In genomic region chr4:53722110-53722509, GRCh38 we compare ENCODE assay signal across 22 cellular contexts.
"Had no signal": no experiment of that assay in that cellular context is flagged by ENCODE, and none has a peak within 500 bp of the region (broad histone marks: within the 10 kb centered on the region; RNA-seq: fewer than 3 reads in every experiment).

No MANE protein-coding gene starts in this region.

- H3K9me3 ChIP-seq: MG63, SK-N-SH had no signal

- ATAC-seq: Panc1, PC-3 had no signal

- H3K27me3 ChIP-seq: MG63 had no signal

- H3K4me3 ChIP-seq: MG63 had no signal

- H3K4me2 ChIP-seq: SK-N-SH had no signal

- H3K27ac ChIP-seq: RWPE1 had no signal

- H3K9ac ChIP-seq: SK-N-SH had no signal

- H3K36me3 ChIP-seq: MG63 had no signal

- DNase-seq: Karpas-422; KG1; MG63; NCI-H1092; NCI-H1105 treated with DMSO at 0.1 percent for 48 hours; NCI-H1417 treated with DMSO at 0.1 percent for 48 hours; NCI-H146; NCI-H1694 treated with DMSO at 0.1 percent for 48 hours; NCI-H1930; NCI-H2081; NCI-H2107; NCI-H2227 treated with DMSO at 0.1 percent for 48 hours; NCI-H524; NCI-H526 treated with DMSO at 0.1 percent for 48 hours; NCI-H748 treated with DMSO at 0.1 percent for 48 hours; NK-92 treated with Interleukin-12 subunit alpha and Interleukin-12 subunit beta, amount 100 ng/mL, for 24 hours; PC-3; SHP77; SK-N-SH; SW 1271 had no signal
